16 cellular contexts compared by ENCODE assay signal in the genomic region with DNA sequence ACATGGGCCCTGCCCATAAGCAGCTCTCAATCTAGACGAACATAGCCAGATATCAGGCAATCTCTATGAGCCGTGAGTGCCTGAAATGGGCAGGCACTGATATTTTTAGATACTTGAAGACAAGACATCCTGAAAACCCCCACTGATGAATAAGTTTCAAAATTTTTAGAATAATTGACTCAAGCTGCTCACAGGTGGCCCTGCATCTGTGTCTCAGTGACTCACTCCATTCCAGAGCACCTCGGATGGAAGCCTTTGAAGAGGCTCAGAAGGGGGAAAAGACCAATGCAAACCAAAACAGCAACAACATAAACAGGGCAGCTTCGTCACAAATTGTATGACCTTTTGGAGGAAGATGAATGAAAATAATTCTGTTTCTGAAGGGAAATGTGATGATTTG. TPM values are rescaled to one million over a fixed set of nuclear protein-coding genes. Genes with fewer than 3 reads are reported as not detected.
"Had no signal": no experiment of that assay in that cellular context is flagged by ENCODE, and none has a peak within 500 bp of the region (broad histone marks: within the 10 kb centered on the region; RNA-seq: fewer than 3 reads in every experiment).

No MANE protein-coding gene starts in this region.

- H3K27ac ChIP-seq: dorsolateral prefrontal cortex, transverse colon had no signal

- FAIRE-seq: bronchial epithelial cell had no signal

- H3K27me3 ChIP-seq: dorsolateral prefrontal cortex, transverse colon had no signal

- H3K4me3 ChIP-seq: dorsolateral prefrontal cortex, transverse colon had no signal

- H3K4me1 ChIP-seq: transverse colon had no signal

- DNase-seq: activated naive CD4-positive, alpha-beta T cell; activated naive CD8-positive, alpha-beta T cell treated with anti-CD3 and anti-CD28 coated beads, Interleukin-2, amount 10 ng/mL, durations not matched to agents 7 days and 5 days; activated T-cell treated with anti-CD3 and anti-CD28 coated beads for 4 hours; dorsolateral prefrontal cortex; endodermal cell; glutamatergic neuron; kidney glomerular epithelial cell; stimulated activated CD4-positive, alpha-beta T cell treated with anti-CD3 and anti-CD28 coated beads, Interleukin-4, amount 100 ng/mL, for 24 hours; stimulated activated naive CD8-positive, alpha-beta T cell treated with anti-CD3 and anti-CD28 coated beads, Interleukin-15, Interleukin-2, amounts not matched to agents 100 U/mL and 50 U/mL, for 24 hours; T-cell; T1000; transverse colon had no signal

- ATAC-seq: activated CD4-positive, CD25-positive, alpha-beta regulatory T cell treated with anti-CD3 and anti-CD28 coated beads, Interleukin-2, amount 50 U/mL, for 24 hours; natural killer cell treated with Interleukin-12 subunit alpha and Interleukin-12 subunit beta and Interleukin-15 and Interleukin-18, amount 100 ng/mL, for 72 hours; stimulated activated naive CD8-positive, alpha-beta T cell treated with anti-CD3 and anti-CD28 coated beads, Interleukin-15, Interleukin-2, amounts not matched to agents 100 U/mL and 50 U/mL, for 24 hours; T-cell had no signal

- H3K36me3 ChIP-seq: transverse colon had no signal

RNA-seq across cellular contexts. Expression of gene MTUS2, which starts 58.6 kb away (rescaled TPM):
- total RNA-seq: activated naive CD8-positive, alpha-beta T cell treated with anti-CD3 and anti-CD28 coated beads, Interleukin-2, amount 10 ng/mL, durations not matched to agents 7 days and 5 days; bronchial epithelial cell; mesenteric fat pad; natural killer cell treated with Interleukin-12 subunit alpha and Interleukin-12 subunit beta and Interleukin-15 and Interleukin-18, amount 100 ng/mL, for 72 hours had no signal
